ENCODE assay signal across 9 cellular contexts in genomic region chr7:128954830-128955797, GRCh38. TPM values are rescaled to one million over a fixed set of nuclear protein-coding genes. Genes with fewer than 3 reads are reported as not detected.
DNase-seq lines count a peak whose midpoint lies in the region; ATAC-seq and TF ChIP-seq lines count a peak whose summit lies in the region.
"Had no signal": no experiment of that assay in that cellular context is flagged by ENCODE, and none has a peak within 500 bp of the region (broad histone marks: within the 10 kb centered on the region; RNA-seq: fewer than 3 reads in every experiment).

No MANE protein-coding gene starts in this region.

- peak; percentile 62 for ATAC-seq in GM19452 (IDR thresholded peaks at IDR 0.05; ENCODE audit: unreplicated experiment)
- ATAC-seq in naive thymus-derived CD4-positive, alpha-beta T cell: no peak

- peaks cover 86% of the 10 kb centered on the region for H3K36me3 ChIP-seq in endodermal cell (ENCODE audit: control insufficient read depth, insufficient read depth, low read length)
- H3K36me3 ChIP-seq in naive thymus-derived CD4-positive, alpha-beta T cell (ENCODE audit: control insufficient read depth in 2 of 3, insufficient read depth in 3 of 3, low read length in 3 of 3): peaks cover 0 to 66% (median 14%) of the 10 kb centered on the region in 3 experiments

- H3K4me1 ChIP-seq in endodermal cell (ENCODE audit: control insufficient read depth, insufficient read depth, low read length): peaks cover 2% of the 10 kb centered on the region
- H3K4me1 ChIP-seq in naive thymus-derived CD4-positive, alpha-beta T cell (ENCODE audit: control insufficient read depth in 2 of 2, insufficient read depth in 2 of 2, low read length in 2 of 2): no peaks in the 10 kb centered on the region
- H3K4me1 ChIP-seq: SJCRH30 had no signal

- no peak overlapping the region for H3K27ac Mint-ChIP-seq in endodermal cell
- H3K27ac Mint-ChIP-seq in naive thymus-derived CD4-positive, alpha-beta T cell: peak overlapping the region in 1 of 9 donors; percentile 4

- H3K9me3 Mint-ChIP-seq in endodermal cell: no peaks in the 10 kb centered on the region
- H3K9me3 Mint-ChIP-seq in naive thymus-derived CD4-positive, alpha-beta T cell: no peaks in the 10 kb centered on the region

- no peaks in the 10 kb centered on the region for H3K9me3 ChIP-seq in endodermal cell (ENCODE audit: control insufficient read depth, low read length)
- no peaks in the 10 kb centered on the region for H3K9me3 ChIP-seq in naive thymus-derived CD4-positive, alpha-beta T cell (ENCODE audit: control insufficient read depth in 2 of 3, low read length in 3 of 3)
- H3K9me3 ChIP-seq: SJCRH30 had no signal

- H3K27me3 ChIP-seq in endodermal cell (ENCODE audit: control insufficient read depth, insufficient read depth, low read length, poor library complexity, severe bottlenecking): no peaks in the 10 kb centered on the region
- no peaks in the 10 kb centered on the region for H3K27me3 ChIP-seq in naive thymus-derived CD4-positive, alpha-beta T cell (ENCODE audit: control insufficient read depth in 2 of 2, insufficient read depth in 2 of 2, low read length in 2 of 2)
- H3K27me3 ChIP-seq: SJCRH30 had no signal

- H3K4me3 ChIP-seq in endodermal cell (ENCODE audit: low read length): no peak overlapping the region
- no peak overlapping the region for H3K4me3 ChIP-seq in naive thymus-derived CD4-positive, alpha-beta T cell (ENCODE audit: low read length)
- H3K4me3 ChIP-seq: SJCRH30 had no signal

- H3K36me3 Mint-ChIP-seq in endodermal cell (ENCODE audit: low read depth): peaks cover 63% of the 10 kb centered on the region
- H3K36me3 Mint-ChIP-seq in naive thymus-derived CD4-positive, alpha-beta T cell: peaks cover 4 to 55% (median 28%) of the 10 kb centered on the region in 5 donors

- H3K27ac ChIP-seq in endodermal cell (ENCODE audit: low read depth, low read length): no peak overlapping the region
- H3K27ac ChIP-seq in naive thymus-derived CD4-positive, alpha-beta T cell (ENCODE audit: low read depth, low read length): no peak overlapping the region
- H3K27ac ChIP-seq: SJCRH30 had no signal

- H3K4me1 Mint-ChIP-seq in endodermal cell: peaks cover 24% of the 10 kb centered on the region
- peaks cover 0 to 3% (median 0%) of the 10 kb centered on the region in 7 donors for H3K4me1 Mint-ChIP-seq in naive thymus-derived CD4-positive, alpha-beta T cell

- intact Hi-C loops in naive thymus-derived CD4-positive, alpha-beta T cell (cut with micrococcal nuclease): no loop called here

- POLR2A ChIA-PET in naive thymus-derived CD4-positive, alpha-beta T cell (lab: Charles Lee): interaction anchor here (0.6 kb wide), 1 partner anchor 9 kb away, joined by 3 read pairs; no protein-coding TSS in a partner anchor

- 84 to 86% methylated on average over 8 to 15 of the region's 15 CpGs for WGBS in endodermal cell (ENCODE audit: insufficient coverage in 1 of 2, insufficient read length in 1 of 2), 2 experiments

- DNase-seq in COLO668 (lab: John Stamatoyannopoulos, UW; ENCODE audit: unreplicated experiment) (peak; percentile 40), LHCN-M2 (ENCODE audit: low read depth) (peak; percentile 26), endodermal cell (peak; percentile 58), NCI-H510A (lab: John Stamatoyannopoulos, UW) (no peak), NCI-H524 (lab: John Stamatoyannopoulos, UW) (no peak)
- no peak for DNase-seq in naive thymus-derived CD4-positive, alpha-beta T cell
- no peak for DNase-seq in stimulated activated CD4-positive, alpha-beta T cell treated with anti-CD3 and anti-CD28 coated beads, Interleukin-2, amount 100 ng/mL, for 48 hours
- DNase-seq: SJCRH30 had no signal

- no peak overlapping the region for H3K9ac ChIP-seq in endodermal cell (ENCODE audit: extremely low read depth, low read length, poor library complexity, severe bottlenecking)

- CTCF ChIA-PET in naive thymus-derived CD4-positive, alpha-beta T cell (lab: Charles Lee): no interaction called here

- TF ChIP-seq CTCF in endodermal cell (conservative IDR thresholded peaks at IDR 0.05): peak; percentile 59

- H3K27me3 Mint-ChIP-seq in endodermal cell (ENCODE audit: insufficient read depth): no peaks in the 10 kb centered on the region
- no peaks in the 10 kb centered on the region for H3K27me3 Mint-ChIP-seq in naive thymus-derived CD4-positive, alpha-beta T cell

- H3K4me3 Mint-ChIP-seq in endodermal cell: no peak overlapping the region
- no peak overlapping the region for H3K4me3 Mint-ChIP-seq in naive thymus-derived CD4-positive, alpha-beta T cell

RNA-seq across cellular contexts. Expression of gene IRF5, which starts 17.4 kb away (rescaled TPM):
- total RNA-seq in LHCN-M2 (2014; rRNA removed) (0.19 and 0.75 TPM in 2 replicates), endodermal cell (under 1 TPM; 0.31 to 0.53 TPM)
- 0.21 TPM for polyA plus RNA-seq in LHCN-M2 (2012)
- 0.14 TPM for polyA plus RNA-seq in endodermal cell (2013, experiment 1 of 2)
- polyA plus RNA-seq in endodermal cell (2013, experiment 2 of 2): 0.17 TPM
- 10 to 100 TPM in 1 of 5 experiments, 1 to 10 TPM in 4; 1.7 to 33.2 (median 4.6) TPM for total RNA-seq in naive thymus-derived CD4-positive, alpha-beta T cell
- under 1 TPM; 0.38 to 0.95 TPM for polyA plus RNA-seq in naive thymus-derived CD4-positive, alpha-beta T cell

RNA-seq across cellular contexts. Expression of gene KCP, which starts 44.6 kb away (rescaled TPM):
- total RNA-seq in LHCN-M2 (2014; rRNA removed): 0.13 TPM in 1 of 2 replicates, not detected in the other
- polyA plus RNA-seq in LHCN-M2 (2012): 0.13 TPM
- 10 to 100 TPM; 21.1 to 33.3 TPM for total RNA-seq in endodermal cell
- 8.3 TPM for polyA plus RNA-seq in endodermal cell (2013, experiment 1 of 2)
- polyA plus RNA-seq in endodermal cell (2013, experiment 2 of 2): 6.5 TPM
- 1 to 10 TPM in 1 of 5 experiments, under 1 TPM in 3, not detected in 1; 0.10 to 1.6 (median 0.24) TPM for total RNA-seq in naive thymus-derived CD4-positive, alpha-beta T cell
- not detected for polyA plus RNA-seq in naive thymus-derived CD4-positive, alpha-beta T cell

Comparison
In these comparisons a context has a peak if more than half of its experiments do, and no peak if none do; other contexts are left out.
1. DNase-seq: peak in COLO668 (single experiment), LHCN-M2 (single experiment) and endodermal cell (single experiment); none in naive thymus-derived CD4-positive, alpha-beta T cell (0 of 9), NCI-H510A (single experiment), NCI-H524 (0 of 2) and stimulated activated CD4-positive, alpha-beta T cell treated with anti-CD3 and anti-CD28 coated beads, Interleukin-2, amount 100 ng/mL, for 48 hours (0 of 2).
2. RNA of gene KCP, which starts 44.6 kb away (total RNA-seq): 21.1 to 33.3 TPM in endodermal cell; 0.10 to 1.6 TPM in naive thymus-derived CD4-positive, alpha-beta T cell and 0.13 TPM in LHCN-M2; every median in the first group is over 4 times any median in the second.